Comparison of ENCODE assay signal across 1 cellular context in genomic region chr17:51012538-51012937, GRCh38.
TF ChIP-seq lines count a peak whose summit lies in the region.

No MANE protein-coding gene starts in this region.

TF ChIP-seq in HEK293, 187 proteins besides CTCF, POLR2A, EP300 and RAD21 (continued from another document and continues in another):
- TF ChIP-seq PRDM10 (tag by site-specific recombination; IDR thresholded peaks at IDR 0.05): no peak
- no peak for TF ChIP-seq ZNF280D (tag by site-specific recombination; IDR thresholded peaks at IDR 0.05)
- TF ChIP-seq, protein P1, sequence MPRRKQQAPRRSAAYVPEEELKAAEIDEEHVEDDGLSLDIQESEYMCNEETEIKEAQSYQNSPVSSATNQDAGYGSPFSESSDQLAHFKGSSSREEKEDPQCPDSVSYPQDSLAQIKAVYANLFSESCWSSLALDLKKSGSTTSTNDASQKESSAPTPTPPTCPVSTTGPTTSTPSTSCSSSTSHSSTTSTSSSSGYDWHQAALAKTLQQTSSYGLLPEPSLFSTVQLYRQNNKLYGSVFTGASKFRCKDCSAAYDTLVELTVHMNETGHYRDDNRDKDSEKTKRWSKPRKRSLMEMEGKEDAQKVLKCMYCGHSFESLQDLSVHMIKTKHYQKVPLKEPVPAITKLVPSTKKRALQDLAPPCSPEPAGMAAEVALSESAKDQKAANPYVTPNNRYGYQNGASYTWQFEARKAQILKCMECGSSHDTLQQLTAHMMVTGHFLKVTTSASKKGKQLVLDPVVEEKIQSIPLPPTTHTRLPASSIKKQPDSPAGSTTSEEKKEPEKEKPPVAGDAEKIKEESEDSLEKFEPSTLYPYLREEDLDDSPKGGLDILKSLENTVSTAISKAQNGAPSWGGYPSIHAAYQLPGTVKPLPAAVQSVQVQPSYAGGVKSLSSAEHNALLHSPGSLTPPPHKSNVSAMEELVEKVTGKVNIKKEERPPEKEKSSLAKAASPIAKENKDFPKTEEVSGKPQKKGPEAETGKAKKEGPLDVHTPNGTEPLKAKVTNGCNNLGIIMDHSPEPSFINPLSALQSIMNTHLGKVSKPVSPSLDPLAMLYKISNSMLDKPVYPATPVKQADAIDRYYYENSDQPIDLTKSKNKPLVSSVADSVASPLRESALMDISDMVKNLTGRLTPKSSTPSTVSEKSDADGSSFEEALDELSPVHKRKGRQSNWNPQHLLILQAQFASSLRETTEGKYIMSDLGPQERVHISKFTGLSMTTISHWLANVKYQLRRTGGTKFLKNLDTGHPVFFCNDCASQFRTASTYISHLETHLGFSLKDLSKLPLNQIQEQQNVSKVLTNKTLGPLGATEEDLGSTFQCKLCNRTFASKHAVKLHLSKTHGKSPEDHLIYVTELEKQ (tag by site-specific recombination; IDR thresholded peaks at IDR 0.05; ENCODE audit: borderline replicate concordance): no peak
- no peak for TF ChIP-seq GLI2 (tag by site-specific recombination; IDR thresholded peaks at IDR 0.05; ENCODE audit: borderline replicate concordance, low read depth)
- TF ChIP-seq ZNF221 (tag by site-specific recombination; IDR thresholded peaks at IDR 0.05; ENCODE audit: borderline replicate concordance): no peak
- no peak for TF ChIP-seq ZNF707 (tag by site-specific recombination; IDR thresholded peaks at IDR 0.05)
- TF ChIP-seq ZNF518A (tag by site-specific recombination; conservative IDR thresholded peaks at IDR 0.05; ENCODE audit: low read depth): peak; percentile 65
- TF ChIP-seq KLF9 (tag by site-specific recombination; IDR thresholded peaks at IDR 0.05; ENCODE audit: low read depth): no peak
- no peak for TF ChIP-seq KLF1 (tag by site-specific recombination; IDR thresholded peaks at IDR 0.05)
- peak; percentile 13; the same call in 1 of the 2 replicates for TF ChIP-seq ZNF555 (tag by site-specific recombination; conservative IDR thresholded peaks at IDR 0.05)
- no peak for TF ChIP-seq ZNF211 (tag by site-specific recombination; IDR thresholded peaks at IDR 0.05; ENCODE audit: low read depth)
- TF ChIP-seq ZNF2 (tag by site-specific recombination; IDR thresholded peaks at IDR 0.05): no peak
- TF ChIP-seq ZBTB8A (tag by site-specific recombination; IDR thresholded peaks at IDR 0.05): peak; percentile 40
- TF ChIP-seq FEZF1 (tag by site-specific recombination; IDR thresholded peaks at IDR 0.05): no peak
- TF ChIP-seq PRDM4 (tag by site-specific recombination; IDR thresholded peaks at IDR 0.05): no peak
- TF ChIP-seq ZNF341 (tag by site-specific recombination; IDR thresholded peaks at IDR 0.05; ENCODE audit: low read depth): no peak
- no peak for TF ChIP-seq ZNF501 (tag by site-specific recombination; IDR thresholded peaks at IDR 0.05)
- TF ChIP-seq ZNF391 (tag by site-specific recombination; IDR thresholded peaks at IDR 0.05; ENCODE audit: borderline replicate concordance, low read depth): no peak
- no peak for TF ChIP-seq ZNF133 (tag by site-specific recombination; IDR thresholded peaks at IDR 0.05)
- TF ChIP-seq ZNF266 (tag by site-specific recombination; IDR thresholded peaks at IDR 0.05; ENCODE audit: low read depth): 0 out of 2 replicates have a peak, but pooled peaks have one; percentile 44
- TF ChIP-seq, protein P2, sequence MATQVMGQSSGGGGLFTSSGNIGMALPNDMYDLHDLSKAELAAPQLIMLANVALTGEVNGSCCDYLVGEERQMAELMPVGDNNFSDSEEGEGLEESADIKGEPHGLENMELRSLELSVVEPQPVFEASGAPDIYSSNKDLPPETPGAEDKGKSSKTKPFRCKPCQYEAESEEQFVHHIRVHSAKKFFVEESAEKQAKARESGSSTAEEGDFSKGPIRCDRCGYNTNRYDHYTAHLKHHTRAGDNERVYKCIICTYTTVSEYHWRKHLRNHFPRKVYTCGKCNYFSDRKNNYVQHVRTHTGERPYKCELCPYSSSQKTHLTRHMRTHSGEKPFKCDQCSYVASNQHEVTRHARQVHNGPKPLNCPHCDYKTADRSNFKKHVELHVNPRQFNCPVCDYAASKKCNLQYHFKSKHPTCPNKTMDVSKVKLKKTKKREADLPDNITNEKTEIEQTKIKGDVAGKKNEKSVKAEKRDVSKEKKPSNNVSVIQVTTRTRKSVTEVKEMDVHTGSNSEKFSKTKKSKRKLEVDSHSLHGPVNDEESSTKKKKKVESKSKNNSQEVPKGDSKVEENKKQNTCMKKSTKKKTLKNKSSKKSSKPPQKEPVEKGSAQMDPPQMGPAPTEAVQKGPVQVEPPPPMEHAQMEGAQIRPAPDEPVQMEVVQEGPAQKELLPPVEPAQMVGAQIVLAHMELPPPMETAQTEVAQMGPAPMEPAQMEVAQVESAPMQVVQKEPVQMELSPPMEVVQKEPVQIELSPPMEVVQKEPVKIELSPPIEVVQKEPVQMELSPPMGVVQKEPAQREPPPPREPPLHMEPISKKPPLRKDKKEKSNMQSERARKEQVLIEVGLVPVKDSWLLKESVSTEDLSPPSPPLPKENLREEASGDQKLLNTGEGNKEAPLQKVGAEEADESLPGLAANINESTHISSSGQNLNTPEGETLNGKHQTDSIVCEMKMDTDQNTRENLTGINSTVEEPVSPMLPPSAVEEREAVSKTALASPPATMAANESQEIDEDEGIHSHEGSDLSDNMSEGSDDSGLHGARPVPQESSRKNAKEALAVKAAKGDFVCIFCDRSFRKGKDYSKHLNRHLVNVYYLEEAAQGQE (tag by site-specific recombination; IDR thresholded peaks at IDR 0.05): no peak; the same call in 1 of the 2 replicates
- TF ChIP-seq, protein P3, sequence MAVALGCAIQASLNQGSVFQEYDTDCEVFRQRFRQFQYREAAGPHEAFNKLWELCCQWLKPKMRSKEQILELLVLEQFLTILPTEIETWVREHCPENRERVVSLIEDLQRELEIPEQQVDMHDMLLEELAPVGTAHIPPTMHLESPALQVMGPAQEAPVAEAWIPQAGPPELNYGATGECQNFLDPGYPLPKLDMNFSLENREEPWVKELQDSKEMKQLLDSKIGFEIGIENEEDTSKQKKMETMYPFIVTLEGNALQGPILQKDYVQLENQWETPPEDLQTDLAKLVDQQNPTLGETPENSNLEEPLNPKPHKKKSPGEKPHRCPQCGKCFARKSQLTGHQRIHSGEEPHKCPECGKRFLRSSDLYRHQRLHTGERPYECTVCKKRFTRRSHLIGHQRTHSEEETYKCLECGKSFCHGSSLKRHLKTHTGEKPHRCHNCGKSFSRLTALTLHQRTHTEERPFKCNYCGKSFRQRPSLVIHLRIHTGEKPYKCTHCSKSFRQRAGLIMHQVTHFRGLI (tag by site-specific recombination; IDR thresholded peaks at IDR 0.05): no peak
- TF ChIP-seq PRDM6 (tag by site-specific recombination; IDR thresholded peaks at IDR 0.05): no peak
- TF ChIP-seq ZNF19 (tag by site-specific recombination; IDR thresholded peaks at IDR 0.05; ENCODE audit: low read depth): no peak
- TF ChIP-seq ZNF239 (tag by site-specific recombination; IDR thresholded peaks at IDR 0.05): no peak
- TF ChIP-seq ZNF184 (tag by site-specific recombination; IDR thresholded peaks at IDR 0.05): no peak
- TF ChIP-seq ZNF394 (tag by site-specific recombination; IDR thresholded peaks at IDR 0.05; ENCODE audit: borderline replicate concordance): peak; percentile 56; the same call in 1 of the 2 replicates
